28 cellular contexts compared by ENCODE assay signal in the genomic region with DNA sequence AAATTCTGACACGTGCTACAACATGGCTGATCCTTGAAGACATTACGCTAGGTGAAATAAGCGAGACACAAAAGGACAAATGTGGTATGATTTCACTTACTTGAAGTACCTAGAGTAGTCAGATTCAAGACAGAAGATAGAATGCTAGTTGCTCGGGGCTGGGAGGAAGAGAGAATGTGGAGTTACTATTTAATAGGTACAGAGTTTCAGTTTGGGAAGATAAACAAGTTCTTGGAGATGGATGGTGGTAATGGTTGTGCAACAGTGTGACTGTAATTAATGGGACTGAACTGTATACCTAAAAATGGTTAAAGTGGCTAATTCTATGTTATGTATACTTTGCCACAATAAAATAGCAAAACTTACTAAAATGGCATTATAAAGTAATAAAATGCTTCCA.
"Had no signal": no experiment of that assay in that cellular context is flagged by ENCODE, and none has a peak within 500 bp of the region (broad histone marks: within the 10 kb centered on the region; RNA-seq: fewer than 3 reads in every experiment).

No MANE protein-coding gene starts in this region.

- H3K27ac ChIP-seq: breast epithelium, pancreas, prostate gland, suprapubic skin, tibial artery, uterus, VCaP had no signal

- DNase-seq: activated CD4-positive, alpha-beta memory T cell treated with anti-CD3 and anti-CD28 coated beads for 36 hours; activated CD4-positive, alpha-beta T cell treated with anti-CD3 and anti-CD28 coated beads for 48 hours; activated CD8-positive, alpha-beta memory T cell treated with anti-CD3 and anti-CD28 coated beads, Interleukin-2, amount 50 U/mL, for 48 hours; activated gamma-delta T cell; activated naive CD4-positive, alpha-beta T cell treated with anti-CD3 and anti-CD28 coated beads, Interleukin-2, amount 10 ng/mL, durations not matched to agents 7 days and 5 days; activated naive CD8-positive, alpha-beta T cell treated with anti-CD3 and anti-CD28 coated beads, Interleukin-2, amount 50 U/mL, for 24 hours; activated T-cell treated with anti-CD3 and anti-CD28 coated beads, Interleukin-2, amount 50 U/mL, for 24 hours; effector CD8-positive, alpha-beta T cell; gastrocnemius medialis; glutamatergic neuron; islet precursor cell; left ventricle myocardium superior; mammary epithelial cell; naive thymus-derived CD4-positive, alpha-beta T cell; nucleus accumbens; pancreas; stimulated activated CD4-positive, alpha-beta T cell treated with anti-CD3 and anti-CD28 coated beads, Interleukin-15, amount 100 ng/mL, for 24 hours; stimulated activated CD4-positive, alpha-beta T cell treated with anti-CD3 and anti-CD28 coated beads, Interleukin-2, amount 100 ng/mL, for 24 hours; stimulated activated naive CD4-positive, alpha-beta T cell; T-helper 9 cell; tibial artery; uterus had no signal

- H3K9me3 ChIP-seq: breast epithelium, gastrocnemius medialis, pancreas, prostate gland, right atrium auricular region, suprapubic skin, tibial artery, uterus had no signal

- H3K36me3 ChIP-seq: breast epithelium, gastrocnemius medialis, pancreas, prostate gland, right atrium auricular region, suprapubic skin, tibial artery, uterus had no signal

- H3K27me3 ChIP-seq: breast epithelium, gastrocnemius medialis, pancreas, right atrium auricular region, suprapubic skin, tibial artery, uterus had no signal

- ATAC-seq: activated naive CD8-positive, alpha-beta T cell treated with anti-CD3 and anti-CD28 coated beads, Interleukin-2, amount 50 U/mL, for 24 hours; gastrocnemius medialis; left ventricle myocardium superior; naive thymus-derived CD4-positive, alpha-beta T cell; pancreas had no signal

- FAIRE-seq: pancreas, TTC549 had no signal

- H3K4me1 ChIP-seq: breast epithelium, prostate gland, suprapubic skin, uterus had no signal

- H3K4me3 ChIP-seq: breast epithelium, gastrocnemius medialis, pancreas, prostate gland, right atrium auricular region, suprapubic skin, tibial artery, uterus had no signal
